In the genomic region with DNA sequence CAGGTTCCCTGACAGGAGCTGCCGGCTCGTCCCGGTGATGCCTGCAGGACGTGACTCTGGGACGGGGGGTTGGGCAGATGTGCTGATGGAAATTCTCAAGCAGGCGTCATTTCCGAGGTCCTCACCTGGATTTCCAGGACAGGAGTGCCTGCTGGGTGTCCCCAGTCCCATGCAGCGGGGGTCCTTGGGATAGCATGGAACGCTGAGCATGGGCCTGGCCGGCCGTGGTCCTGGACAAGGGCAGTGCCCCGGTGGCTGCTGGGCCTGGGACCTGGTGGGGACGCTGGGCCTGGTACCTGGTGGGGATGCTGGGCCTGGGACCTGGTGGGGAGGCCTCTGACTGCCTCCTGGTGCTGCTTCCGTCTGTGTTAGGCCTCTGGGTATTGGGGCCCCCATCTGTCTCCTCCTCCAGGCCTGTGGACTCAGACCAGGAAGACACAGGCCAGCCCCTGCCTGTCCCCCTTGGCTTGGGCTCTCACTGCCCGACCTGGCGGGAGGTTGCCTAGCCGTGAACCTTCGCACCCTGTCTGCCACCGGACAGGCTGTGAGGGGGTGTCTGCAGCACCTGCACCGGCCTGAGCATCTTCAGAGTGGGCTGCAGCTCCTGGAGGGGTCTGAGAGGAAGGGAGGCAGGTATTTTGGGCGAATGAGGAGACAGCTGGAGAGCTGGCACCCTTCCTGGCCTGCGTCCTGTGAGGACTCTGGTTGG, we compare ENCODE assay signal across 1 cellular context.
TF ChIP-seq lines count a peak whose summit lies in the region.

No MANE protein-coding gene starts in this region.

TF ChIP-seq in neural cell, 6 proteins besides CTCF, POLR2A, EP300 and RAD21 (continued from another document):
- TF ChIP-seq POLR2AphosphoS5 (IDR thresholded peaks at IDR 0.05) (no peak), TAF1 (IDR thresholded peaks at IDR 0.05; ENCODE audit: low read depth) (no peak)
